21 cellular contexts compared by ENCODE assay signal in the genomic region with DNA sequence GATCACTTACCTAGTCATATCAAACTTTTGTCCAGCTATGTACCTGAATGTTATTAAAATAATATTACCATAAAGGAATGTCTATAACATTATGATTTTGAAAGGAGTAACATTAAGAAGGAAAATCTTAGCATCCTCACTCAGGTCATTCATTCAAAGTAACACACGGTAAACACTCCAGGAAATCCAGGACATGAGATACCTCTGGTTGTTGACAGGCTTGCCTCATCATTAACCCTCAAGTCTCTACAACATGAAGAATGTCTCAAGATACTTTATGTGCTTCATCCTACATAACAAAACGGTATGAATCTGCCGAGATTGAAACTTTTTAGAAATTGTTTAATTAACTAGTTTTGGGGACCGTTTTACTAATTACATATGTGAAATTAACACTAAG. TPM values are rescaled to one million over a fixed set of nuclear protein-coding genes. Genes with fewer than 3 reads are reported as not detected.
DNase-seq lines count a peak whose midpoint lies in the region; ATAC-seq, FAIRE-seq and TF ChIP-seq lines count a peak whose summit lies in the region.
"Had no signal": no experiment of that assay in that cellular context is flagged by ENCODE, and none has a peak within 500 bp of the region (broad histone marks: within the 10 kb centered on the region; RNA-seq: fewer than 3 reads in every experiment).

No MANE protein-coding gene starts in this region.

- no peak for TF ChIP-seq CTCF in body of pancreas (IDR thresholded peaks at IDR 0.05)

- WGBS in body of pancreas, 2 donors = 62 to 69% methylated on average over 4 of the region's 4 CpGs
- WGBS in mesodermal cell (ENCODE audit: insufficient coverage in 2 of 2), 2 experiments = 78 to 91% methylated on average over 1 of the region's 4 CpGs

- DNase-seq in GM18507 (ENCODE audit: extremely low spot score, insufficient read length, low read depth) = no peak
- DNase-seq in body of pancreas = no peak
- no peak for DNase-seq in NOMO-1 (lab: John Stamatoyannopoulos, UW; ENCODE audit: unreplicated experiment in 2 of 2)
- no peak for DNase-seq in MV-4-11 (lab: John Stamatoyannopoulos, UW)
- no peak for DNase-seq in AG20443 (ENCODE audit: low spot score)
- DNase-seq: activated B cell treated with CpG ODN at 0.5 μM for 24 hours; activated naive CD4-positive, alpha-beta T cell treated with anti-CD3 and anti-CD28 coated beads, Interleukin-2, amount 10 ng/mL, durations not matched to agents 7 days and 5 days; activated T-cell treated with anti-CD3 and anti-CD28 coated beads, Interleukin-2, amount 50 U/mL, for 4 hours; CD8-positive, alpha-beta T cell; DMS79; foreskin keratinocyte; NCI-H1436; NCI-H2171 treated with DMSO at 0.1 percent for 48 hours; PC-9; stimulated activated naive CD8-positive, alpha-beta T cell treated with anti-CD3 and anti-CD28 coated beads, Interleukin-15, Interleukin-2, amounts not matched to agents 100 U/mL and 50 U/mL, for 24 hours had no signal

- peak overlapping the region; percentile 35 to 68 (median 56) for H3K27ac ChIP-seq in body of pancreas
- peak overlapping the region; percentile 85 for H3K27ac ChIP-seq in mesodermal cell (ENCODE audit: low read depth, low read length, severe bottlenecking)
- peak overlapping the region; percentile 84 for H3K27ac ChIP-seq in stomach smooth muscle (ENCODE audit: low read length)
- H3K27ac ChIP-seq: foreskin keratinocyte, PC-9 had no signal

- no peaks in the 10 kb centered on the region for H3K9me3 ChIP-seq in body of pancreas
- no peaks in the 10 kb centered on the region for H3K9me3 ChIP-seq in mesodermal cell (ENCODE audit: control insufficient read depth, low read length)
- H3K9me3 ChIP-seq in stomach smooth muscle (ENCODE audit: control insufficient read depth in 2 of 2, low read length in 2 of 2) = no peaks in the 10 kb centered on the region

- no peak for TF ChIP-seq POLR2A in body of pancreas (IDR thresholded peaks at IDR 0.05)

- intact Hi-C loops in body of pancreas (cut with DNase I) = no loop called here

- H3K4me3 ChIP-seq in body of pancreas (no peak overlapping the region), mesodermal cell (ENCODE audit: extremely low read depth, insufficient read depth, low read length, poor library complexity, severe bottlenecking) (no peak overlapping the region), stomach smooth muscle (ENCODE audit: low read length in 2 of 2) (peak overlapping the region; percentile 76 to 85)
- H3K4me3 ChIP-seq: PC-9 had no signal

- no peaks in the 10 kb centered on the region for H3K27me3 ChIP-seq in body of pancreas
- H3K27me3 ChIP-seq in stomach smooth muscle (ENCODE audit: control insufficient read depth in 1 of 2, insufficient read depth in 2 of 2, low read length in 2 of 2) = no peaks in the 10 kb centered on the region

- H3K36me3 ChIP-seq in body of pancreas (replicated peaks in 1 of 2; ENCODE audit: insufficient read depth in 1 of 2, low read depth in 2 of 2) (no peaks in the 10 kb centered on the region), mesodermal cell (ENCODE audit: control insufficient read depth, insufficient read depth, low read length) (no peaks in the 10 kb centered on the region), stomach smooth muscle (ENCODE audit: control insufficient read depth in 2 of 2, insufficient read depth in 2 of 2, low read length in 2 of 2) (no peaks in the 10 kb centered on the region)

- peak; percentile 42 for FAIRE-seq in GM18507 (lab: Jason Lieb, UNC)

- ATAC-seq in body of pancreas = no peak
- ATAC-seq: activated T-cell treated with anti-CD3 and anti-CD28 coated beads, Interleukin-2, amount 50 U/mL, for 4 hours; CD8-positive, alpha-beta T cell; foreskin keratinocyte; HCT116; left colon; stimulated activated naive CD8-positive, alpha-beta T cell treated with anti-CD3 and anti-CD28 coated beads, Interleukin-15, Interleukin-2, amounts not matched to agents 100 U/mL and 50 U/mL, for 24 hours had no signal

- peaks cover 18% of the 10 kb centered on the region for H3K4me1 ChIP-seq in body of pancreas
- peaks cover 6% of the 10 kb centered on the region for H3K4me1 ChIP-seq in mesodermal cell (ENCODE audit: control insufficient read depth, insufficient read depth, low read length, poor library complexity, severe bottlenecking)
- peaks cover 4% of the 10 kb centered on the region for H3K4me1 ChIP-seq in stomach smooth muscle (ENCODE audit: control insufficient read depth, insufficient read depth, low read length)
- H3K4me1 ChIP-seq: foreskin keratinocyte had no signal

- H3K9ac ChIP-seq in stomach smooth muscle (ENCODE audit: low read length in 2 of 2) = peak overlapping the region in 1 of 2 donors; percentile 86

RNA-seq across cellular contexts. Expression of a gene that starts 0.7 kb away (rescaled TPM):
- total RNA-seq in body of pancreas = 1 to 10 TPM; 3.0 to 6.5 TPM
- polyA plus RNA-seq in mesodermal cell (2013, experiment 1 of 2) = 12.9 TPM
- polyA plus RNA-seq in mesodermal cell (2013, experiment 2 of 2) = 11.0 TPM
- total RNA-seq: activated B cell treated with CpG ODN at 0.5 μM for 24 hours; foreskin keratinocyte; SK-MEL-5; T-helper 2 cell treated with Interferon-gamma antibody and Interleukin-4, amounts not matched to agents 100 ng/mL and 5 ng/mL, for 36 hours had no signal
- polyA plus RNA-seq: foreskin keratinocyte had no signal

Comparison
In these comparisons a context has a peak if more than half of its experiments do, and no peak if none do; other contexts are left out.
1. H3K4me3 ChIP-seq: peak in stomach smooth muscle (2 of 2); none in body of pancreas (0 of 2) and mesodermal cell (single experiment).
2. Peak in every context shown above with its lines, with median percentiles within 50 percentile points of each other: H3K27ac ChIP-seq.